Comparison of ENCODE assay signal across 1 cellular context in genomic region chr4:185721949-185722316, GRCh38.
TF ChIP-seq lines count a peak whose summit lies in the region.

No MANE protein-coding gene starts in this region.

TF ChIP-seq in HEK293, 187 proteins besides CTCF, POLR2A, EP300 and RAD21 (continued from another document):
- TF ChIP-seq ZNF518A (tag by site-specific recombination; conservative IDR thresholded peaks at IDR 0.05; ENCODE audit: low read depth), result peak; percentile 34; the same call in 1 of the 2 replicates
- TF ChIP-seq ZNF692 (tag by site-specific recombination; IDR thresholded peaks at IDR 0.05), result 0 out of 2 replicates have a peak, but pooled peaks have one; percentile 23
- peak; percentile 61 for TF ChIP-seq FEZF1 (tag by site-specific recombination; IDR thresholded peaks at IDR 0.05)
- TF ChIP-seq ZNF114 (tag by site-specific recombination; IDR thresholded peaks at IDR 0.05), result no peak
- TF ChIP-seq ZNF366 (tag by site-specific recombination; conservative IDR thresholded peaks at IDR 0.05), result 0 out of 2 replicates have a peak, but pooled peaks have one; percentile 41
- TF ChIP-seq ZBTB21 (tag by site-specific recombination; IDR thresholded peaks at IDR 0.05), result peak; percentile 55; the same call in 1 of the 2 replicates
- TF ChIP-seq ZSCAN23 (tag by site-specific recombination; IDR thresholded peaks at IDR 0.05), result no peak
- peak; percentile 85 for TF ChIP-seq ZNF843 (tag by site-specific recombination; IDR thresholded peaks at IDR 0.05)
- no peak for TF ChIP-seq ZNF600 (tag by site-specific recombination; IDR thresholded peaks at IDR 0.05)
- TF ChIP-seq ZNF580 (tag by site-specific recombination; IDR thresholded peaks at IDR 0.05), result no peak
- 0 out of 2 replicates have a peak, but pooled peaks have one; percentile 20 for TF ChIP-seq ATF2 (tag by site-specific recombination; IDR thresholded peaks at IDR 0.05; ENCODE audit: low read depth)
- TF ChIP-seq KLF8 (tag by site-specific recombination; IDR thresholded peaks at IDR 0.05), result 0 out of 2 replicates have a peak, but pooled peaks have one; percentile 28
- peak; percentile 45; the same call in 1 of the 2 replicates for TF ChIP-seq PRDM6 (tag by site-specific recombination; IDR thresholded peaks at IDR 0.05)
- TF ChIP-seq ZNF239 (tag by site-specific recombination; IDR thresholded peaks at IDR 0.05), result no peak
- TF ChIP-seq ZNF248 (tag by site-specific recombination; IDR thresholded peaks at IDR 0.05), result no peak
- no peak for TF ChIP-seq ZNF416 (tag by site-specific recombination; IDR thresholded peaks at IDR 0.05)
